In the genomic region with DNA sequence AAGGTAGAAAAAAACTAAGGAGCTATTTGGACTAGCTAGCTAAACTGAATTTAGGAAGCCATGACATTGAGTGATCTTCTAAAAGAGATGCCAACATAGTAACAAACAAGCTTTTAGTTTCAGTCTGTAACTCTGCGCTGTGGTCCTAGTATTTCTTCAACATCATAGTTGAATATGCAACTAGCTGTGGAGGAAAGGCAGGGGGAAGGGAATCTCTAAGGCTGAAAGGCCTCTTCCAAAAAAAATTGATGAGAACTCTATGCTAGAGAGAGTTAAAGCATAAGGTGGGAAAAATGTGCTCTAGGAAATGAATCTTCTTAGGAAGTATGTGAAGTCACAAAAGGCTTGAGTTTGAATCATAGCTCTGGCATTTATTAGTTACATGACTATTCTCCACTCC, we compare ENCODE assay signal across 8 cellular contexts.
DNase-seq lines count a peak whose midpoint lies in the region; ATAC-seq and TF ChIP-seq lines count a peak whose summit lies in the region.
"Not testable (repeated sequence)": the region's sequence is repeated elsewhere in the genome, so short reads cannot be mapped to it uniquely, and the experiment has no call there.

No MANE protein-coding gene starts in this region.

- ATAC-seq in GM18861 (IDR thresholded peaks at IDR 0.05; ENCODE audit: unreplicated experiment) (peak; percentile 48), GM21786 (IDR thresholded peaks at IDR 0.05; ENCODE audit: unreplicated experiment) (peak; percentile 67), HG03196 (IDR thresholded peaks at IDR 0.05; ENCODE audit: unreplicated experiment) (peak; percentile 48), PC-3 (peak; percentile 78)
- ATAC-seq in activated T-cell treated with anti-CD3 and anti-CD28 coated beads, Interleukin-2, amount 50 U/mL, for 72 hours (replicated peaks in 1 of 2) = peak; percentile 68 to 76
- peak; percentile 76 to 83 for ATAC-seq in natural killer cell treated with Interleukin-12 subunit alpha and Interleukin-12 subunit beta and Interleukin-15 and Interleukin-18, amount 100 ng/mL, for 72 hours

- not testable (repeated sequence) for H3K27me3 ChIP-seq in BJ (ENCODE audit: control insufficient read depth, insufficient read depth, low read length); PC-3 (ENCODE audit: low read length); effector memory CD4-positive, alpha-beta T cell (replicated peaks; ENCODE audit: control insufficient read depth, insufficient read depth, low read length, poor library complexity, severe bottlenecking)

- not testable (repeated sequence) for H3K27me3 Mint-ChIP-seq in activated T-cell treated with anti-CD3 and anti-CD28 coated beads, Interleukin-2, amount 50 U/mL, for 72 hours (ENCODE audit: low read depth); natural killer cell treated with Interleukin-12 subunit alpha and Interleukin-12 subunit beta and Interleukin-15 and Interleukin-18, amount 100 ng/mL, for 72 hours

- H3K9me3 ChIP-seq in PC-3 (ENCODE audit: low read length); effector memory CD4-positive, alpha-beta T cell (ENCODE audit: control insufficient read depth, low read length): not testable (repeated sequence)

- H3K4me3 ChIP-seq in BJ (ENCODE audit: low read depth, low read length); PC-3 (ENCODE audit: low read length); effector memory CD4-positive, alpha-beta T cell (ENCODE audit: insufficient read depth, low read depth, low read length, poor library complexity, severe bottlenecking): not testable (repeated sequence)

- not testable (repeated sequence) for TF ChIP-seq CTCF in BJ (IDR thresholded peaks at IDR 0.05; ENCODE audit: insufficient read depth, low read depth, low read length); PC-3 (conservative IDR thresholded peaks at IDR 0.05; ENCODE audit: low read depth, low read length)

- H3K4me1 ChIP-seq in PC-3 (ENCODE audit: insufficient read depth, low read length); effector memory CD4-positive, alpha-beta T cell (ENCODE audit: control insufficient read depth, insufficient read depth, low read length, poor library complexity, severe bottlenecking): not testable (repeated sequence)

- H3K79me2 ChIP-seq in PC-3 (ENCODE audit: low read length) = not testable (repeated sequence)

- peak; percentile 60 for DNase-seq in BJ (ENCODE audit: low read depth)
- DNase-seq in PC-3 = peak; percentile 70
- not testable (repeated sequence) for DNase-seq in activated T-cell treated with anti-CD3 and anti-CD28 coated beads, Interleukin-2, amount 50 U/mL, for 72 hours; effector memory CD4-positive, alpha-beta T cell; natural killer cell treated with Interleukin-12 subunit alpha and Interleukin-12 subunit beta and Interleukin-15 and Interleukin-18, amount 100 ng/mL, for 72 hours (ENCODE audit: low spot score)

- H2AFZ ChIP-seq in PC-3 (ENCODE audit: low read length) = not testable (repeated sequence)

- H3K9me2 ChIP-seq in PC-3 (replicated peaks; ENCODE audit: low read length) = not testable (repeated sequence)

- H3K4me2 ChIP-seq in PC-3 (ENCODE audit: low read length) = peak overlapping the region; percentile 80

- H3K9me3 Mint-ChIP-seq in activated T-cell treated with anti-CD3 and anti-CD28 coated beads, Interleukin-2, amount 50 U/mL, for 72 hours; natural killer cell treated with Interleukin-12 subunit alpha and Interleukin-12 subunit beta and Interleukin-15 and Interleukin-18, amount 100 ng/mL, for 72 hours: not testable (repeated sequence)

- CTCF ChIA-PET in BJ (lab: Yijun Ruan, JAX); PC-3 (lab: Charles Lee): not testable (repeated sequence)

- H3K27ac Mint-ChIP-seq in activated T-cell treated with anti-CD3 and anti-CD28 coated beads, Interleukin-2, amount 50 U/mL, for 72 hours = peak overlapping the region; percentile 93
- H3K27ac Mint-ChIP-seq in natural killer cell treated with Interleukin-12 subunit alpha and Interleukin-12 subunit beta and Interleukin-15 and Interleukin-18, amount 100 ng/mL, for 72 hours = peak overlapping the region; percentile 94 to 95

- H3K36me3 Mint-ChIP-seq in activated T-cell treated with anti-CD3 and anti-CD28 coated beads, Interleukin-2, amount 50 U/mL, for 72 hours (ENCODE audit: insufficient read depth in 2 of 2); natural killer cell treated with Interleukin-12 subunit alpha and Interleukin-12 subunit beta and Interleukin-15 and Interleukin-18, amount 100 ng/mL, for 72 hours: not testable (repeated sequence)

- BruUV-seq in PC-3 (replicated peaks; lab: Mats Ljungman, UMichigan) = not testable (repeated sequence)

- H3F3A ChIP-seq in PC-3 (ENCODE audit: low read length, unreplicated experiment) = not testable (repeated sequence)

- peak overlapping the region; percentile 65 for H3K9ac ChIP-seq in PC-3 (ENCODE audit: low read length)

- H3K4me3 Mint-ChIP-seq in activated T-cell treated with anti-CD3 and anti-CD28 coated beads, Interleukin-2, amount 50 U/mL, for 72 hours = peak overlapping the region; percentile 56 to 89
- peak overlapping the region; percentile 84 for H3K4me3 Mint-ChIP-seq in natural killer cell treated with Interleukin-12 subunit alpha and Interleukin-12 subunit beta and Interleukin-15 and Interleukin-18, amount 100 ng/mL, for 72 hours

- POLR2A ChIA-PET in BJ (lab: Charles Lee); PC-3 (lab: Charles Lee; ENCODE audit: unreplicated experiment): not testable (repeated sequence)

- intact Hi-C loops in PC-3 (cut with micrococcal nuclease) = not testable (repeated sequence)

- peak overlapping the region; percentile 94 for H3K27ac ChIP-seq in PC-3 (ENCODE audit: low read length)
- H3K27ac ChIP-seq in effector memory CD4-positive, alpha-beta T cell (ENCODE audit: insufficient read depth, low read length, poor library complexity, severe bottlenecking) = peak overlapping the region; percentile 48

- not testable (repeated sequence) for H3K36me3 ChIP-seq in BJ (ENCODE audit: control insufficient read depth, insufficient read depth, low read length); PC-3 (ENCODE audit: low read depth, low read length); effector memory CD4-positive, alpha-beta T cell (ENCODE audit: control insufficient read depth, insufficient read depth, low read length)

- not testable (repeated sequence) for H4K20me1 ChIP-seq in PC-3 (ENCODE audit: low read length)

- H3K4me1 Mint-ChIP-seq in activated T-cell treated with anti-CD3 and anti-CD28 coated beads, Interleukin-2, amount 50 U/mL, for 72 hours (ENCODE audit: low read depth) = peaks cover 18% of the 10 kb centered on the region
- peaks cover 8 to 10% of the 10 kb centered on the region in 2 donors for H3K4me1 Mint-ChIP-seq in natural killer cell treated with Interleukin-12 subunit alpha and Interleukin-12 subunit beta and Interleukin-15 and Interleukin-18, amount 100 ng/mL, for 72 hours (ENCODE audit: low read depth in 2 of 2)
